19 cellular contexts compared by ENCODE assay signal in the genomic region with DNA sequence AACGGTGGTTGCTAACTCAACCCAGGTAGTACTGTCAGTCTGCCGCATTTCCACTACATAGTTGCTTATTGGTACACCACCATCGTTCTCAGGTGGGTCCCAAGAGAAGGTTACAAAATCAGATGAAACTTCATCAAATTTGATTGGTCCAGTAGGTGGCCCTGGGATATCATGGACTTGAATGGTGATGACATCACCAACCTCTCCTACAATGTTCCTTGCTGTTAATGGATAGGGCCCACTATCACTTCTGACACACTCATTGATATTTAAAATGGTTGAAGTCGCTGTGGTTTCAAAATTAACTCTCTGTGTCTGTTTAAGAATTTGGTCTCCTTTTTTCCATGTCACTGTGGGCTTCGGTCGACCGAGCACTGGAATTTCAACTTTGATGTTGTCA.
"Had no signal": no experiment of that assay in that cellular context is flagged by ENCODE, and none has a peak within 500 bp of the region (broad histone marks: within the 10 kb centered on the region; RNA-seq: fewer than 3 reads in every experiment).

No MANE protein-coding gene starts in this region.

- DNase-seq: Karpas-422, KG1, MG63, NCI-H1092, NCI-H1105 treated with DMSO at 0.1 percent for 48 hours, NCI-H1417 treated with DMSO at 0.1 percent for 48 hours, NCI-H146, NCI-H1694 treated with DMSO at 0.1 percent for 48 hours, NCI-H1930, NCI-H2081, NCI-H2107, NCI-H226, NCI-H446, NCI-H510A, NCI-H524 treated with DMSO at 0.1 percent for 48 hours, NCI-H69, NCI-H774, SHP77, SK-N-SH had no signal
